Comparison of ENCODE assay signal across 15 cellular contexts in genomic region chr7:82677064-82677463, GRCh38.
DNase-seq lines count a peak whose midpoint lies in the region; ATAC-seq and TF ChIP-seq lines count a peak whose summit lies in the region.
"Had no signal": no experiment of that assay in that cellular context is flagged by ENCODE, and none has a peak within 500 bp of the region (broad histone marks: within the 10 kb centered on the region; RNA-seq: fewer than 3 reads in every experiment).

No MANE protein-coding gene starts in this region.

- ATAC-seq in T-cell (replicated peaks in 1 of 4) = peak in 1 of 4 experiments; percentile 49
- no peak for ATAC-seq in naive thymus-derived CD4-positive, alpha-beta T cell
- ATAC-seq in GM21367 (IDR thresholded peaks at IDR 0.05; ENCODE audit: unreplicated experiment) = no peak
- ATAC-seq: esophagus mucosa, left lobe of liver had no signal

- H2BK20ac ChIP-seq in H9 (ENCODE audit: low read depth, low read length, poor library complexity, severe bottlenecking) = no peak overlapping the region

- CTCF ChIA-PET in activated CD4-positive, alpha-beta T cell treated with anti-CD3 and anti-CD28 coated beads, Interleukin-2, amount 10 ng/mL, durations not matched to agents 7 days and 5 days (lab: Charles Lee) = interaction anchor here (0.5 kb wide), 1 partner anchor 1509 kb away, joined by 4 read pairs; no protein-coding TSS in a partner anchor
- CTCF ChIA-PET in T-cell (lab: Charles Lee) = interaction anchor here in 1 of 2 donors (1.5 kb wide), 1 partner anchor 9 kb away, joined by 3 read pairs; no protein-coding TSS in a partner anchor
- CTCF ChIA-PET in naive thymus-derived CD4-positive, alpha-beta T cell (lab: Charles Lee) = no interaction called here

- no peak overlapping the region for H4K8ac ChIP-seq in H9 (replicated peaks; ENCODE audit: insufficient read length, low read depth, low read length)

- H3K9me3 ChIP-seq in H9 (ENCODE audit: control insufficient read depth, low read depth, low read length) = no peaks in the 10 kb centered on the region
- no peaks in the 10 kb centered on the region for H3K9me3 ChIP-seq in naive thymus-derived CD4-positive, alpha-beta T cell (ENCODE audit: control insufficient read depth in 2 of 3, low read length in 3 of 3)
- H3K9me3 ChIP-seq: right atrium auricular region had no signal

- H3K36me3 ChIP-seq in naive thymus-derived CD4-positive, alpha-beta T cell (ENCODE audit: control insufficient read depth in 2 of 3, insufficient read depth in 3 of 3, low read length in 3 of 3) = no peaks in the 10 kb centered on the region
- H3K36me3 ChIP-seq: right atrium auricular region had no signal

- H3K23me2 ChIP-seq in H9 (ENCODE audit: insufficient read length, low read depth, low read length, poor library complexity, severe bottlenecking) = no peaks in the 10 kb centered on the region

- no peak overlapping the region for H3T11ph ChIP-seq in H9 (ENCODE audit: low read length)

- H3K79me2 ChIP-seq in H9 (ENCODE audit: insufficient read depth, low read length) = no peaks in the 10 kb centered on the region

- peaks cover 2% of the 10 kb centered on the region for H3K36me3 Mint-ChIP-seq in activated CD4-positive, alpha-beta T cell treated with anti-CD3 and anti-CD28 coated beads, Interleukin-2, amount 10 ng/mL, durations not matched to agents 7 days and 5 days (ENCODE audit: low read depth)
- no peaks in the 10 kb centered on the region for H3K36me3 Mint-ChIP-seq in H9 (ENCODE audit: insufficient read depth in 1 of 3, low read depth in 3 of 3)
- no peaks in the 10 kb centered on the region for H3K36me3 Mint-ChIP-seq in T-cell
- H3K36me3 Mint-ChIP-seq in naive thymus-derived CD4-positive, alpha-beta T cell = peaks cover 0 to 5% (median 0%) of the 10 kb centered on the region in 5 donors
- H3K36me3 Mint-ChIP-seq in activated T-helper 2 cell treated with anti-CD3 and anti-CD28 coated beads, Interferon-gamma antibody, Interleukin-2, Interleukin-4, amounts not matched to agents 10 μg/mL and 5 μg/mL and 100 μg/mL, durations not matched to agents 14 hours and 24 hours and 36 hours (ENCODE audit: low read depth) = no peaks in the 10 kb centered on the region

- no peak overlapping the region for H2BK12ac ChIP-seq in H9 (ENCODE audit: insufficient read length, low read depth, low read length)

- H3K27ac Mint-ChIP-seq in activated CD4-positive, alpha-beta T cell treated with anti-CD3 and anti-CD28 coated beads, Interleukin-2, amount 10 ng/mL, durations not matched to agents 7 days and 5 days = peak overlapping the region; percentile 22
- H3K27ac Mint-ChIP-seq in H9 (peak overlapping the region in 1 of 3 experiments; percentile 66; a peak in 1 of 7 replicates), T-cell (peak overlapping the region; percentile 23 to 41)
- peak overlapping the region in 8 of 9 donors; percentile 26 to 89 (median 82) for H3K27ac Mint-ChIP-seq in naive thymus-derived CD4-positive, alpha-beta T cell
- H3K27ac Mint-ChIP-seq in activated T-helper 2 cell treated with anti-CD3 and anti-CD28 coated beads, Interferon-gamma antibody, Interleukin-2, Interleukin-4, amounts not matched to agents 10 μg/mL and 5 μg/mL and 100 μg/mL, durations not matched to agents 14 hours and 24 hours and 36 hours = no peak overlapping the region
- H3K27ac Mint-ChIP-seq: nephron progenitor cell had no signal

- H2BK120ac ChIP-seq in H9 (ENCODE audit: low read depth, low read length, poor library complexity, severe bottlenecking) = no peak overlapping the region

- H3K27ac ChIP-seq in H9 (ENCODE audit: insufficient read length, low read depth, low read length) = no peak overlapping the region
- H3K27ac ChIP-seq in naive thymus-derived CD4-positive, alpha-beta T cell (ENCODE audit: low read depth, low read length) = peak overlapping the region; percentile 49
- H3K27ac ChIP-seq: right atrium auricular region had no signal

- H4K20me1 ChIP-seq in H9 (ENCODE audit: control insufficient read depth, insufficient read depth, insufficient read length) = no peaks in the 10 kb centered on the region

- H3K4me3 ChIP-seq in naive thymus-derived CD4-positive, alpha-beta T cell (ENCODE audit: low read length) = no peak overlapping the region
- H3K4me3 ChIP-seq: right atrium auricular region had no signal

- H3K79me1 ChIP-seq in H9 (ENCODE audit: insufficient read depth, low read depth, low read length, poor library complexity, severe bottlenecking) = no peaks in the 10 kb centered on the region

- WGBS in H9 (ENCODE audit: extremely low coverage, insufficient read length, low lambda C conversion rate) = no CpG with 5 or more reads among the region's 3 CpGs

- no peaks in the 10 kb centered on the region for H3K27me3 Mint-ChIP-seq in activated CD4-positive, alpha-beta T cell treated with anti-CD3 and anti-CD28 coated beads, Interleukin-2, amount 10 ng/mL, durations not matched to agents 7 days and 5 days
- H3K27me3 Mint-ChIP-seq in H9 (ENCODE audit: low read depth) (no peaks in the 10 kb centered on the region), T-cell (no peaks in the 10 kb centered on the region)
- H3K27me3 Mint-ChIP-seq in naive thymus-derived CD4-positive, alpha-beta T cell = no peaks in the 10 kb centered on the region
- no peaks in the 10 kb centered on the region for H3K27me3 Mint-ChIP-seq in activated T-helper 2 cell treated with anti-CD3 and anti-CD28 coated beads, Interferon-gamma antibody, Interleukin-2, Interleukin-4, amounts not matched to agents 10 μg/mL and 5 μg/mL and 100 μg/mL, durations not matched to agents 14 hours and 24 hours and 36 hours (ENCODE audit: low read depth)

- H2AFZ ChIP-seq in H9 (ENCODE audit: low read length) = no peak overlapping the region

- no peaks in the 10 kb centered on the region for H3K9me3 Mint-ChIP-seq in activated CD4-positive, alpha-beta T cell treated with anti-CD3 and anti-CD28 coated beads, Interleukin-2, amount 10 ng/mL, durations not matched to agents 7 days and 5 days
- H3K9me3 Mint-ChIP-seq in H9 (no peaks in the 10 kb centered on the region), T-cell (no peaks in the 10 kb centered on the region)
- peaks cover 0 to 13% (median 0%) of the 10 kb centered on the region in 11 donors for H3K9me3 Mint-ChIP-seq in naive thymus-derived CD4-positive, alpha-beta T cell
- H3K9me3 Mint-ChIP-seq in activated T-helper 2 cell treated with anti-CD3 and anti-CD28 coated beads, Interferon-gamma antibody, Interleukin-2, Interleukin-4, amounts not matched to agents 10 μg/mL and 5 μg/mL and 100 μg/mL, durations not matched to agents 14 hours and 24 hours and 36 hours = peaks cover 6% of the 10 kb centered on the region
- H3K9me3 Mint-ChIP-seq: nephron progenitor cell had no signal

- no peak overlapping the region for H3K14ac ChIP-seq in H9 (ENCODE audit: insufficient read depth, low read length)

- H4K5ac ChIP-seq in H9 (ENCODE audit: insufficient read length, low read depth, low read length) = no peak overlapping the region

- DNase-seq in activated CD4-positive, alpha-beta T cell treated with anti-CD3 and anti-CD28 coated beads, Interleukin-2, amount 10 ng/mL, durations not matched to agents 7 days and 5 days = no peak
- no peak for DNase-seq in activated CD4-positive, alpha-beta T cell treated with anti-CD3 and anti-CD28 coated beads for 1 hour
- DNase-seq in H9 = no peak
- DNase-seq in T-cell = peak in 4 of 34 experiments; percentile 2 to 7 (median 4)
- peak in 1 of 9 donors; percentile 2 for DNase-seq in naive thymus-derived CD4-positive, alpha-beta T cell
- no peak for DNase-seq in NCI-H2227 treated with DMSO at 0.1 percent for 48 hours (lab: John Stamatoyannopoulos, UW)
- no peak for DNase-seq in activated T-helper 2 cell treated with anti-CD3 and anti-CD28 coated beads, Interferon-gamma antibody, Interleukin-2, Interleukin-4, amounts not matched to agents 10 μg/mL and 5 μg/mL and 100 μg/mL, durations not matched to agents 14 hours and 24 hours and 36 hours (ENCODE audit: low spot score)
- DNase-seq: cortex of kidney, GOT3, nephron progenitor cell, T1000 had no signal

- H3K27me3 ChIP-seq in H9 (ENCODE audit: insufficient read depth, low read length) = no peaks in the 10 kb centered on the region
- H3K27me3 ChIP-seq in naive thymus-derived CD4-positive, alpha-beta T cell (ENCODE audit: control insufficient read depth in 2 of 2, insufficient read depth in 2 of 2, low read length in 2 of 2) = no peaks in the 10 kb centered on the region
- H3K27me3 ChIP-seq: right atrium auricular region had no signal

- H3K18ac ChIP-seq in H9 (ENCODE audit: insufficient read length, low read depth, low read length) = no peak overlapping the region

- H2BK5ac ChIP-seq in H9 (ENCODE audit: insufficient read length, low read length) = no peak overlapping the region

- no peak overlapping the region for H2AK5ac ChIP-seq in H9 (ENCODE audit: insufficient read length, low read length)

- H3K9ac ChIP-seq in H9 (ENCODE audit: extremely low read depth, insufficient read length, low read length) = no peak overlapping the region

- TF ChIP-seq CTCF in H9 (conservative IDR thresholded peaks at IDR 0.05) = peak; percentile 51; the same call in 2 of the 3 replicates

- POLR2A ChIA-PET in activated CD4-positive, alpha-beta T cell treated with anti-CD3 and anti-CD28 coated beads, Interleukin-2, amount 10 ng/mL, durations not matched to agents 7 days and 5 days (lab: Charles Lee) = no interaction called here
- POLR2A ChIA-PET in T-cell (lab: Charles Lee) = no interaction called here
- POLR2A ChIA-PET in naive thymus-derived CD4-positive, alpha-beta T cell (lab: Charles Lee) = no interaction called here

- intact Hi-C loops in naive thymus-derived CD4-positive, alpha-beta T cell (cut with micrococcal nuclease) = loop anchor here (5.0 kb wide), 3 partner anchors 45 to 75 kb away; no protein-coding TSS in a partner anchor
- intact Hi-C loops in activated T-helper 2 cell treated with anti-CD3 and anti-CD28 coated beads, Interferon-gamma antibody, Interleukin-2, Interleukin-4, amounts not matched to agents 10 μg/mL and 5 μg/mL and 100 μg/mL, durations not matched to agents 14 hours and 24 hours and 36 hours (cut with micrococcal nuclease) = no loop called here

- H3K4ac ChIP-seq in H9 (ENCODE audit: low read depth, low read length) = no peak overlapping the region

- H3K4me3 Mint-ChIP-seq in activated CD4-positive, alpha-beta T cell treated with anti-CD3 and anti-CD28 coated beads, Interleukin-2, amount 10 ng/mL, durations not matched to agents 7 days and 5 days = no peak overlapping the region
- H3K4me3 Mint-ChIP-seq in H9 (no peak overlapping the region), T-cell (peak overlapping the region in 1 of 3 donors; percentile 40)
- peak overlapping the region in 4 of 10 donors; percentile 4 to 53 (median 22) for H3K4me3 Mint-ChIP-seq in naive thymus-derived CD4-positive, alpha-beta T cell
- H3K4me3 Mint-ChIP-seq in activated T-helper 2 cell treated with anti-CD3 and anti-CD28 coated beads, Interferon-gamma antibody, Interleukin-2, Interleukin-4, amounts not matched to agents 10 μg/mL and 5 μg/mL and 100 μg/mL, durations not matched to agents 14 hours and 24 hours and 36 hours (ENCODE audit: low read depth) = no peak overlapping the region
- H3K4me3 Mint-ChIP-seq: nephron progenitor cell had no signal

- H3K23ac ChIP-seq in H9 (ENCODE audit: insufficient read length, low read depth, low read length) = no peak overlapping the region

- no peak overlapping the region for H3K4me2 ChIP-seq in H9 (ENCODE audit: insufficient read depth, insufficient read length, low read length)

- H3K4me1 Mint-ChIP-seq in activated CD4-positive, alpha-beta T cell treated with anti-CD3 and anti-CD28 coated beads, Interleukin-2, amount 10 ng/mL, durations not matched to agents 7 days and 5 days = peaks cover 19% of the 10 kb centered on the region
- H3K4me1 Mint-ChIP-seq in H9 = peaks cover 14% of the 10 kb centered on the region in 2 experiments
- peaks cover 24 to 27% (median 24%) of the 10 kb centered on the region in 3 donors for H3K4me1 Mint-ChIP-seq in T-cell
- peaks cover 7 to 36% (median 22%) of the 10 kb centered on the region in 7 donors for H3K4me1 Mint-ChIP-seq in naive thymus-derived CD4-positive, alpha-beta T cell
- H3K4me1 Mint-ChIP-seq in activated T-helper 2 cell treated with anti-CD3 and anti-CD28 coated beads, Interferon-gamma antibody, Interleukin-2, Interleukin-4, amounts not matched to agents 10 μg/mL and 5 μg/mL and 100 μg/mL, durations not matched to agents 14 hours and 24 hours and 36 hours (ENCODE audit: low read depth) = peaks cover 14% of the 10 kb centered on the region

- no peaks in the 10 kb centered on the region for H3K4me1 ChIP-seq in H9 (ENCODE audit: insufficient read depth, low read length)
- H3K4me1 ChIP-seq in naive thymus-derived CD4-positive, alpha-beta T cell (ENCODE audit: control insufficient read depth in 2 of 2, insufficient read depth in 2 of 2, low read length in 2 of 2) = peaks cover 0 to 21% of the 10 kb centered on the region in 2 donors
- H3K4me1 ChIP-seq: right atrium auricular region had no signal

- no peak overlapping the region for H4K91ac ChIP-seq in H9 (ENCODE audit: insufficient read length, low read depth, low read length)

- H3K56ac ChIP-seq in H9 (ENCODE audit: insufficient read length, low read depth, low read length) = no peak overlapping the region

- no peak overlapping the region for H2BK15ac ChIP-seq in H9 (ENCODE audit: low read depth, low read length)
